29 cellular contexts compared by ENCODE assay signal in the genomic region with DNA sequence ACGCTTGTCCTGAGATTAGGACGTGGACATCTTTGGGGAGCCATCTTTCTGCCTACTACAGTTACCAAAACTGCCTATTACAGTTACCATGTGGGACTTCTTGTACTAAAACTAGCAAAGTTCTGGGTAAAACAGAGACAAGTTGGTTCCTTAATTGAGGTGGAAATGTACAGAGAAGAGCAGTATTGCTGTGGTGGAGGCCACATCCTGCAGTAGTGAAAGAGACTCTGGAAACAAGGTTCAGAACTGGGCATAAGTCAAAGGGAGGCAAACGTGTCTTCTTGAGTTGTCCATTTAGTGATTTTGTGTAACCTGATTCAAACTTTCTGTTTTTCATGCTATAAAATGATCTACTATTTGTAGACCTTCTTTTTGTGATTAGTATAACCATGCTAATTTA.
"Had no signal": no experiment of that assay in that cellular context is flagged by ENCODE, and none has a peak within 500 bp of the region (broad histone marks: within the 10 kb centered on the region; RNA-seq: fewer than 3 reads in every experiment).

No MANE protein-coding gene starts in this region.

- H3K4me3 ChIP-seq: lower lobe of right lung, pancreas, prostate gland, skin epidermis, stomach, testis, thyroid gland, transverse colon, upper lobe of left lung, vagina had no signal

- DNase-seq: hippocampal formation; kidney glomerular epithelial cell; left cardiac atrium; left ventricle myocardium superior; lower lobe of right lung; mammary epithelial cell; mesenchymal stem cell; naive thymus-derived CD8-positive, alpha-beta T cell; nucleus accumbens; pancreas; posterior cingulate gyrus; retina; right cardiac atrium; stimulated activated CD4-positive, alpha-beta T cell treated with anti-CD3 and anti-CD28 coated beads, Interleukin-12 subunit alpha, Interleukin-12 subunit beta, amount 100 ng/mL, for 4 hours; stimulated activated CD4-positive, alpha-beta T cell treated with anti-CD3 and anti-CD28 coated beads, Interleukin-15, amount 100 ng/mL, for 24 hours; stimulated activated CD4-positive, alpha-beta T cell treated with anti-CD3 and anti-CD28 coated beads, Interleukin-2, amount 100 ng/mL, for 24 hours; stimulated activated CD4-positive, alpha-beta T cell treated with anti-CD3 and anti-CD28 coated beads, Interleukin-4, amount 100 ng/mL, for 1 hour; stimulated activated naive B cell treated with anti-CD40 and anti-IgM and Interleukin-4, amounts not matched to agents 10 μg/mL and 1 μg/mL and 100 μg/mL, for 72 hours; stomach; testis; thyroid gland; transverse colon; upper lobe of left lung had no signal

- H3K4me1 ChIP-seq: lower lobe of right lung, pancreas, prostate gland, stomach, testis, thyroid gland, transverse colon, upper lobe of left lung, vagina had no signal

- H3K36me3 ChIP-seq: lower lobe of right lung, pancreas, prostate gland, stomach, thyroid gland, transverse colon, upper lobe of left lung, vagina had no signal

- H3K9me3 Mint-ChIP-seq: naive thymus-derived CD8-positive, alpha-beta T cell; nephron; stimulated activated naive B cell treated with anti-CD40 and anti-IgM and Interleukin-4, amounts not matched to agents 10 μg/mL and 1 μg/mL and 100 μg/mL, for 72 hours had no signal

- H3K27me3 Mint-ChIP-seq: stimulated activated naive B cell treated with anti-CD40 and anti-IgM and Interleukin-4, amounts not matched to agents 10 μg/mL and 1 μg/mL and 100 μg/mL, for 72 hours had no signal

- H3K27ac ChIP-seq: lower lobe of right lung, pancreas, prostate gland, skin epidermis, stomach, testis, thyroid gland, transverse colon, upper lobe of left lung, vagina had no signal

- H3K27ac Mint-ChIP-seq: naive thymus-derived CD8-positive, alpha-beta T cell; nephron; stimulated activated naive B cell treated with anti-CD40 and anti-IgM and Interleukin-4, amounts not matched to agents 10 μg/mL and 1 μg/mL and 100 μg/mL, for 72 hours had no signal

- H3K36me3 Mint-ChIP-seq: naive thymus-derived CD8-positive, alpha-beta T cell; stimulated activated naive B cell treated with anti-CD40 and anti-IgM and Interleukin-4, amounts not matched to agents 10 μg/mL and 1 μg/mL and 100 μg/mL, for 72 hours had no signal

- H3K27me3 ChIP-seq: pancreas, stomach, testis, thyroid gland, transverse colon, upper lobe of left lung, vagina had no signal

- H3K9me3 ChIP-seq: lower lobe of right lung, pancreas, prostate gland, stomach, testis, thyroid gland, transverse colon, upper lobe of left lung, vagina had no signal

- ATAC-seq: left cardiac atrium; left lobe of liver; left ventricle myocardium superior; lower lobe of right lung; naive thymus-derived CD8-positive, alpha-beta T cell; pancreas; right cardiac atrium; sciatic nerve; stimulated activated naive B cell treated with anti-CD40 and anti-IgM and Interleukin-4, amounts not matched to agents 10 μg/mL and 1 μg/mL and 100 μg/mL, for 72 hours had no signal

- H3K4me1 Mint-ChIP-seq: nephron had no signal

- H3K4me3 Mint-ChIP-seq: naive thymus-derived CD8-positive, alpha-beta T cell; nephron; stimulated activated naive B cell treated with anti-CD40 and anti-IgM and Interleukin-4, amounts not matched to agents 10 μg/mL and 1 μg/mL and 100 μg/mL, for 72 hours had no signal
